Comparison of ENCODE assay signal across 1 cellular context in genomic region chr18:48663931-48664847, GRCh38.
TF ChIP-seq lines count a peak whose summit lies in the region.

No MANE protein-coding gene starts in this region.

TF ChIP-seq in HepG2, 621 proteins besides CTCF, POLR2A, EP300 and RAD21 (continued from another document and continues in another):
- TF ChIP-seq KIAA2018 (CRISPR knock-in tag; IDR thresholded peaks at IDR 0.05; ENCODE audit: borderline replicate concordance) (no peak), PCBP1 (IDR thresholded peaks at IDR 0.05; ENCODE audit: borderline replicate concordance, low read depth, low read length) (0 out of 2 replicates have a peak, but pooled peaks have one; percentile 42), ARNTL (CRISPR knock-in tag; IDR thresholded peaks at IDR 0.05) (no peak), ZNF414 (CRISPR knock-in tag; IDR thresholded peaks at IDR 0.05) (no peak), FUBP1 (CRISPR knock-in tag; IDR thresholded peaks at IDR 0.05; ENCODE audit: borderline replicate concordance) (no peak), NR2F6 (IDR thresholded peaks at IDR 0.05) (no peak), NR2F6 (CRISPR knock-in tag; IDR thresholded peaks at IDR 0.05) (0 out of 2 replicates have a peak, but pooled peaks have one; percentile 26), ZNF274 (CRISPR knock-in tag; IDR thresholded peaks at IDR 0.05) (no peak), ZBTB38 (CRISPR knock-in tag; IDR thresholded peaks at IDR 0.05) (peak; percentile 74), ZNF687 (CRISPR knock-in tag; IDR thresholded peaks at IDR 0.05) (peak; percentile 58), U2AF1 (optimal IDR thresholded peaks at IDR 0.05; ENCODE audit: low read depth, low read length) (no peak), ZNF737 (CRISPR knock-in tag; IDR thresholded peaks at IDR 0.05; ENCODE audit: borderline replicate concordance) (no peak), ZHX1 (CRISPR knock-in tag; IDR thresholded peaks at IDR 0.05; ENCODE audit: low read depth) (0 out of 2 replicates have a peak, but pooled peaks have one; percentile 26), ISL2 (CRISPR knock-in tag; IDR thresholded peaks at IDR 0.05) (0 out of 2 replicates have a peak, but pooled peaks have one; percentile 22), YY1 (IDR thresholded peaks at IDR 0.05; ENCODE audit: insufficient read depth, insufficient replicate concordance, low read depth, low read length) (peak; percentile 36), FLYWCH1 (CRISPR knock-in tag; IDR thresholded peaks at IDR 0.05) (no peak), LBX2 (CRISPR knock-in tag; IDR thresholded peaks at IDR 0.05; ENCODE audit: borderline replicate concordance) (no peak), CCDC6 (CRISPR knock-in tag; IDR thresholded peaks at IDR 0.05) (no peak), TFE3 (CRISPR knock-in tag; IDR thresholded peaks at IDR 0.05) (no peak), ZNF205 (CRISPR knock-in tag; IDR thresholded peaks at IDR 0.05) (no peak), ISX (CRISPR knock-in tag; conservative IDR thresholded peaks at IDR 0.05) (no peak), HMGA1 (CRISPR knock-in tag; conservative IDR thresholded peaks at IDR 0.05) (no peak), TOE1 (CRISPR knock-in tag; IDR thresholded peaks at IDR 0.05) (no peak), ZNF441 (CRISPR knock-in tag; IDR thresholded peaks at IDR 0.05; ENCODE audit: borderline replicate concordance) (no peak), XBP1 (CRISPR knock-in tag; IDR thresholded peaks at IDR 0.05) (no peak), PAF1 (CRISPR knock-in tag; IDR thresholded peaks at IDR 0.05) (no peak), ZNF30 (CRISPR knock-in tag; IDR thresholded peaks at IDR 0.05) (no peak), HIC2 (CRISPR knock-in tag; IDR thresholded peaks at IDR 0.05; ENCODE audit: low read depth) (0 out of 2 replicates have a peak, but pooled peaks have one; percentile 23), XRCC5 (optimal IDR thresholded peaks at IDR 0.05; ENCODE audit: low read length) (peak; percentile 36), SALL1 (CRISPR knock-in tag; IDR thresholded peaks at IDR 0.05) (no peak; the same call in 1 of the 2 replicates), GABPB1 (CRISPR knock-in tag; IDR thresholded peaks at IDR 0.05) (peak; percentile 21; the same call in 1 of the 2 replicates), HNRNPL (IDR thresholded peaks at IDR 0.05; ENCODE audit: low read depth, low read length) (0 out of 2 replicates have a peak, but pooled peaks have one; percentile 76)
